ENCODE assay signal across 11 cellular contexts in the genomic region with DNA sequence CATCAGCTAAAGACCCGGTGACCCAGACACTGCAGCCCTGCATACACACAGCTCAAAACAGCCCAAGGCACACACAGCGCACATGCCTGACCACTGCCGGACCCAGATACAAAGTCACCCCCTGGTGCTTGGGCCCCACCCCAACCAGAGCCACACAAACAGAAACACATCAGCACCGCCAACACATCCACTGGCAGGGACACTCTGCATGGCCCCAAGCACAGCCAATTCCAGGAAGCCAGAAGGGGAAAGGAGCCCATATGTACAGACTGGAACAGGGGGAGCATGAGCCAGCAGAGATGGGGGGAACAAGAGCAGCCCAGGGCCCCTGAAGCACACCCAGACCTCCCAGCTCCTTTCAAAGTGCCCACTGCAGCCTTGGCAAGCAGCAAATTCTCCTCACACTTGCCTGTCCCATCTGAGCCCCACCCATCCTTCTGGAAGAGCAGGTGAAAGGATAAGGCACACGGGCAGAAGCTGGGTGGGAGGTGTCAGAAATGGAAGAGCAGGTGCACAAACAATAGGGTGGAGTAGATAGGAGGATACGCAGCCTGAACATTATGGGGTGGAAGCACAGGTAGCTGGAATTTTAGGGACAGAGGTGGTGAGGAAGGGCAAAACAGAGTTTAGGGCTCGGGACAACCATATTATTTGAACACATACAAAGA.
A peak's percentile ranks its signal among the peaks of the same experiment; 100 is the strongest.
DNase-seq lines count a peak whose midpoint lies in the region; ATAC-seq, FAIRE-seq and TF ChIP-seq lines count a peak whose summit lies in the region.
"Had no signal": no experiment of that assay in that cellular context is flagged by ENCODE, and none has a peak within 500 bp of the region (broad histone marks: within the 10 kb centered on the region; RNA-seq: fewer than 3 reads in every experiment).

No MANE protein-coding gene starts in this region.

- peaks cover 8 to 26% (median 11%) of the 10 kb centered on the region in 3 donors for H3K27me3 Mint-ChIP-seq in immature natural killer cell (ENCODE audit: low read depth in 3 of 3)

- WGBS in neuronal stem cell (ENCODE audit: extremely low coverage in 2 of 2, insufficient read length in 2 of 2, insufficient replicate concordance in 1 of 2), 2 donors: no CpG with 5 or more reads among the region's 7 CpGs

- H3K23ac ChIP-seq in neuronal stem cell (ENCODE audit: low read depth, low read length, poor library complexity): no peak overlapping the region

- no peak overlapping the region for H3K4ac ChIP-seq in neuronal stem cell (ENCODE audit: low read length)

- H3K4me3 ChIP-seq in BE2C (ENCODE audit: low read depth, low read length): peak overlapping the region; percentile 43
- no peak overlapping the region for H3K4me3 ChIP-seq in neuronal stem cell (ENCODE audit: low read length in 2 of 2)
- H3K4me3 ChIP-seq: cardiac muscle cell, PC-9 had no signal

- H3K27me3 ChIP-seq in BE2C (no peaks in the 10 kb centered on the region), neuronal stem cell (ENCODE audit: control insufficient read depth in 3 of 3, insufficient read depth in 3 of 3, low read depth in 1 of 3, low read length in 3 of 3) (no peaks in the 10 kb centered on the region)
- H3K27me3 ChIP-seq: cardiac muscle cell had no signal

- no peaks in the 10 kb centered on the region for H3K36me3 Mint-ChIP-seq in immature natural killer cell

- H3K36me3 ChIP-seq in BE2C (peaks cover 3% of the 10 kb centered on the region; the same call in 1 of the 2 replicates), neuronal stem cell (replicated peaks in 1 of 2; ENCODE audit: control insufficient read depth in 2 of 2, insufficient read depth in 2 of 2, low read length in 2 of 2) (no peaks in the 10 kb centered on the region)
- H3K36me3 ChIP-seq: cardiac muscle cell had no signal

- no peak overlapping the region for H3K9ac ChIP-seq in neuronal stem cell (ENCODE audit: low read depth, low read length, poor library complexity)

- peaks cover 10 to 13% of the 10 kb centered on the region in 2 donors for H3K4me1 Mint-ChIP-seq in immature natural killer cell

- H3K9me3 ChIP-seq in BE2C (no peaks in the 10 kb centered on the region), neuronal stem cell (replicated peaks in 1 of 2; ENCODE audit: control insufficient read depth in 2 of 2, insufficient read depth in 1 of 2, low read depth in 1 of 2, low read length in 2 of 2) (no peaks in the 10 kb centered on the region)

- no peaks in the 10 kb centered on the region for H3K79me1 ChIP-seq in neuronal stem cell (ENCODE audit: low read depth, low read length)

- H3K9me3 Mint-ChIP-seq in immature natural killer cell: no peaks in the 10 kb centered on the region
- H3K9me3 Mint-ChIP-seq: activated CD8-positive, alpha-beta T cell treated with anti-CD3 and anti-CD28 coated beads for 36 hours had no signal

- TF ChIP-seq CTCF in BE2C (IDR thresholded peaks at IDR 0.05; ENCODE audit: low read depth, low read length): no peak

- no peak overlapping the region for H3K4me3 Mint-ChIP-seq in immature natural killer cell
- H3K4me3 Mint-ChIP-seq: activated CD8-positive, alpha-beta T cell treated with anti-CD3 and anti-CD28 coated beads for 36 hours had no signal

- no peak overlapping the region for H4K91ac ChIP-seq in neuronal stem cell (ENCODE audit: low read depth, low read length, poor library complexity)

- ATAC-seq in HG02678 (IDR thresholded peaks at IDR 0.05; ENCODE audit: unreplicated experiment): no peak

- no peak overlapping the region for H2BK12ac ChIP-seq in neuronal stem cell (ENCODE audit: low read length)

- TF ChIP-seq POLR2A in H54 (IDR thresholded peaks at IDR 0.05; ENCODE audit: low read depth, low read length): no peak

- H3K4me2 ChIP-seq in neuronal stem cell (ENCODE audit: insufficient read depth, low read length, poor library complexity, severe bottlenecking): no peak overlapping the region
- H3K4me2 ChIP-seq: PC-9 had no signal

- no peak overlapping the region for H2BK5ac ChIP-seq in neuronal stem cell (ENCODE audit: low read length)

- H3K4me1 ChIP-seq in BE2C (peaks cover 59% of the 10 kb centered on the region), neuronal stem cell (ENCODE audit: control insufficient read depth in 2 of 2, insufficient read depth in 1 of 2, low read depth in 1 of 2, low read length in 2 of 2) (peaks cover 0 to 12% of the 10 kb centered on the region in 2 donors)

- FAIRE-seq in H54 (lab: Jason Lieb, UNC): no peak

- H3K14ac ChIP-seq in neuronal stem cell (ENCODE audit: low read length): peak overlapping the region; percentile 91

- H3K27ac Mint-ChIP-seq in immature natural killer cell: no peak overlapping the region
- H3K27ac Mint-ChIP-seq: activated CD8-positive, alpha-beta T cell treated with anti-CD3 and anti-CD28 coated beads for 36 hours had no signal

- DNase-seq in BE2C (no peak), NCI-H2171 treated with DMSO at 0.1 percent for 48 hours (lab: John Stamatoyannopoulos, UW) (peak; percentile 86), epithelial cell of prostate (ENCODE audit: low read depth, low spot score) (no peak), neuronal stem cell (ENCODE audit: low spot score) (no peak), H54 (ENCODE audit: insufficient read length, low spot score) (no peak), immature natural killer cell (no peak)
- DNase-seq in activated effector memory CD4-positive, alpha-beta T cell treated with anti-CD3 and anti-CD28 coated beads, Interleukin-2, amount 50 U/mL, for 16 hours: no peak
- DNase-seq: PC-9 had no signal

- H3K18ac ChIP-seq in neuronal stem cell (ENCODE audit: low read length): peak overlapping the region; percentile 38

- H4K8ac ChIP-seq in neuronal stem cell (ENCODE audit: low read depth, low read length): no peak overlapping the region

- H2BK15ac ChIP-seq in neuronal stem cell (ENCODE audit: low read length): peak overlapping the region; percentile 81

- no peak overlapping the region for H2AK5ac ChIP-seq in neuronal stem cell (ENCODE audit: low read depth, low read length)

- H3K27ac ChIP-seq in epithelial cell of prostate (peak overlapping the region; percentile 48), neuronal stem cell (replicated peaks; ENCODE audit: low read length) (no peak overlapping the region)
- H3K27ac ChIP-seq: cardiac muscle cell, PC-9 had no signal

- no peak overlapping the region for H2BK120ac ChIP-seq in neuronal stem cell (ENCODE audit: low read depth, low read length)

- H2AFZ ChIP-seq in neuronal stem cell (ENCODE audit: low read length): peak overlapping the region; percentile 54
- H2AFZ ChIP-seq: PC-9 had no signal
